12 cellular contexts compared by ENCODE assay signal in the genomic region with DNA sequence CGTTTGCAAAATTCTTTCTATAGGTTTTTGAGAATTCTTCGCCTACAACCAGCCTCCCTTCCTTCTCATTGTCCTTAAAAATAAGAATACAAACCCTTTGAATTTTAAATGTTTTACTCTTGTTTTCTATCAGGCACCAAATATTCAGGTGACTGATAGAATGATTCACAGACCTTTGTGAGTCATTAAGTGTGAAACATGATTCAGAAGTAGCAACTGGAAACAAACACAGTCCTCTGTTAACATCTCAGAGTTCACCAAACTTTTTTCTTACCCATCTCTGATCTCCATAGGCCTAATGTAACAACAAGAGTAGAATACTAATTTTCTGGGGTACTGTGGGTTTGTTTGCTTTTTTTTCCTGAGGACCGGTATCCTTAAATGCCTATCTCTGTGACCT.
DNase-seq lines count a peak whose midpoint lies in the region; ATAC-seq and TF ChIP-seq lines count a peak whose summit lies in the region.
"Had no signal": no experiment of that assay in that cellular context is flagged by ENCODE, and none has a peak within 500 bp of the region (broad histone marks: within the 10 kb centered on the region; RNA-seq: fewer than 3 reads in every experiment).

No MANE protein-coding gene starts in this region.

- DNase-seq in HT1080 (ENCODE audit: low read depth): peak; percentile 82
- DNase-seq in mammary epithelial cell: peak; percentile 76
- DNase-seq in omental fat pad (ENCODE audit: low spot score): no peak
- DNase-seq in GOT3 (lab: John Stamatoyannopoulos, UW): no peak
- DNase-seq in NCI-H2171 (lab: John Stamatoyannopoulos, UW): no peak
- DNase-seq: activated CD4-positive, alpha-beta T cell treated with anti-CD3 and anti-CD28 coated beads for 48 hours; DND-41; H7; head of caudate nucleus; NCI-H2029 had no signal

- H3K4me2 ChIP-seq in mammary epithelial cell (ENCODE audit: insufficient read depth, low read depth, low read length): peak overlapping the region; percentile 8

- no peak overlapping the region for H3K4me3 ChIP-seq in mammary epithelial cell (replicated peaks in 1 of 3; ENCODE audit: insufficient read depth in 1 of 3, low read depth in 2 of 3, low read length in 3 of 3)

- no peaks in the 10 kb centered on the region for H3K9me3 ChIP-seq in mammary epithelial cell (replicated peaks; ENCODE audit: insufficient read depth, low read length)

- CTCF ChIA-PET in mammary epithelial cell (lab: Charles Lee; ENCODE audit: low non-redundant PET): no interaction called here

- no peaks in the 10 kb centered on the region for H3K79me2 ChIP-seq in mammary epithelial cell (ENCODE audit: insufficient read depth, low read length)

- dilution Hi-C loops in mammary epithelial cell (cut with HindIII; ENCODE audit: low sequenced_read_pairs): no loop called here

- H3K36me3 ChIP-seq in mammary epithelial cell (ENCODE audit: insufficient read depth, low read length): no peaks in the 10 kb centered on the region

- ATAC-seq in GM18520 (IDR thresholded peaks at IDR 0.05; ENCODE audit: unreplicated experiment) (peak; percentile 67), omental fat pad (ENCODE audit: low FRiP score) (peak; percentile 68), HG03095 (IDR thresholded peaks at IDR 0.05; ENCODE audit: unreplicated experiment) (no peak)

- intact Hi-C loops in mammary epithelial cell (cut with micrococcal nuclease): no loop called here

- peaks cover 6% of the 10 kb centered on the region for H3K4me1 ChIP-seq in mammary epithelial cell (ENCODE audit: insufficient read depth, low read length)

- WGBS in mammary epithelial cell (ENCODE audit: low coverage, missing lambda C conversion rate): 52% methylated on average over 3 of the region's 3 CpGs

- H2AFZ ChIP-seq in mammary epithelial cell (ENCODE audit: low read depth, low read length): no peak overlapping the region

- H4K20me1 ChIP-seq in mammary epithelial cell (ENCODE audit: insufficient read depth, low read length): no peaks in the 10 kb centered on the region

- in situ Hi-C loops in mammary epithelial cell (cut with MboI; ENCODE audit: low sequenced_read_pairs in 2 of 2): no loop called here

- no peak overlapping the region for H3K9ac ChIP-seq in mammary epithelial cell (ENCODE audit: insufficient read depth, low read length)

- H3K27me3 ChIP-seq in mammary epithelial cell (ENCODE audit: insufficient read depth, low read length): no peaks in the 10 kb centered on the region

- peak overlapping the region; percentile 55 for H3K27ac ChIP-seq in mammary epithelial cell (ENCODE audit: insufficient read depth, low read depth, low read length)

- BruUV-seq in mammary epithelial cell (replicated peaks; lab: Mats Ljungman, UMichigan): no TSS peak

- TF ChIP-seq CTCF in mammary epithelial cell (conservative IDR thresholded peaks at IDR 0.05 in 1 of 2, IDR thresholded peaks at IDR 0.05 in 1 of 2; ENCODE audit: extremely low read depth in 1 of 2, insufficient read depth in 1 of 2, low read depth in 1 of 2, low read length in 2 of 2) (no peak), omental fat pad (IDR thresholded peaks at IDR 0.05) (no peak)

Comparison
In these comparisons a context has a peak if more than half of its experiments do, and no peak if none do; other contexts are left out.
1. DNase-seq: peak in HT1080 (single experiment) and mammary epithelial cell (single experiment); none in omental fat pad (single experiment), GOT3 (single experiment) and NCI-H2171 (single experiment).